In genomic region chr2:169716938-169717690, GRCh38 we compare ENCODE assay signal across 12 cellular contexts. TPM values are rescaled to one million over a fixed set of nuclear protein-coding genes. Genes with fewer than 3 reads are reported as not detected.
DNase-seq lines count a peak whose midpoint lies in the region; ATAC-seq, FAIRE-seq and TF ChIP-seq lines count a peak whose summit lies in the region.
"Had no signal": no experiment of that assay in that cellular context is flagged by ENCODE, and none has a peak within 500 bp of the region (broad histone marks: within the 10 kb centered on the region; RNA-seq: fewer than 3 reads in every experiment).

No MANE protein-coding gene starts in this region.

- H3K4me2 ChIP-seq in HepG2 (ENCODE audit: low read depth, low read length), result peak overlapping the region; percentile 91

- no peaks in the 10 kb centered on the region for H3K9me3 ChIP-seq in BE2C
- H3K9me3 ChIP-seq in adrenal gland (replicated peaks in 1 of 3), result no peaks in the 10 kb centered on the region
- no peaks in the 10 kb centered on the region for H3K9me3 ChIP-seq in HepG2 (ENCODE audit: low read length)
- H3K9me3 ChIP-seq: neutrophil had no signal

- peak overlapping the region; percentile 59 for H3K4me3 ChIP-seq in BE2C (ENCODE audit: low read depth, low read length)
- H3K4me3 ChIP-seq in adrenal gland, result no peak overlapping the region
- H3K4me3 ChIP-seq in HepG2 (replicated peaks in 1 of 3; ENCODE audit: insufficient read depth in 1 of 3, low read depth in 2 of 3, low read length in 3 of 3), result peak overlapping the region; percentile 32 to 70 (median 50); a peak in 5 of 6 replicates

- TF ChIP-seq RAD21 in HepG2 (CRISPR knock-in tag; IDR thresholded peaks at IDR 0.05), result no peak

- ATAC-seq in HepG2, result peak; percentile 37
- ATAC-seq in esophagus mucosa, result no peak
- no peak for ATAC-seq in GM19328 (IDR thresholded peaks at IDR 0.05; ENCODE audit: unreplicated experiment)
- no peak for ATAC-seq in HG03159 (IDR thresholded peaks at IDR 0.05; ENCODE audit: unreplicated experiment)
- no peak for ATAC-seq in GM19467 (IDR thresholded peaks at IDR 0.05; ENCODE audit: unreplicated experiment)
- ATAC-seq: HCT116 had no signal

- H3K79me2 ChIP-seq in HepG2 (ENCODE audit: insufficient read depth, low read length), result no peaks in the 10 kb centered on the region

- no peaks in the 10 kb centered on the region for H4K20me1 ChIP-seq in HepG2 (ENCODE audit: insufficient read depth, low read length)

- in situ Hi-C loops in HepG2 (cut with HindIII; ENCODE audit: extremely low pct_ligation_motif_present, low pct_unique_long_range_greater_than_20kb), result no loop called here

- H3K4me1 ChIP-seq in BE2C, result peaks cover 13% of the 10 kb centered on the region
- H3K4me1 ChIP-seq in adrenal gland (replicated peaks in 1 of 2), result peaks cover 4 to 16% of the 10 kb centered on the region in 2 donors
- peaks cover 74% of the 10 kb centered on the region for H3K4me1 ChIP-seq in HepG2 (ENCODE audit: insufficient read depth, low read length)

- no peak for FAIRE-seq in HepG2 (lab: Jason Lieb, UNC)

- CTCF ChIA-PET in HepG2 (lab: Yijun Ruan, JAX; ENCODE audit: low intra/inter-chr PET ratio, low total read pairs), result interaction anchor here (0.8 kb wide), 1 partner anchor 11 kb away, joined by 3 read pairs; no protein-coding TSS in a partner anchor

- H3K27me3 ChIP-seq in BE2C (no peaks in the 10 kb centered on the region), adrenal gland (no peaks in the 10 kb centered on the region), HepG2 (ENCODE audit: control insufficient read depth in 1 of 2, insufficient read depth in 2 of 2, low read length in 2 of 2) (no peaks in the 10 kb centered on the region)
- H3K27me3 ChIP-seq: neutrophil had no signal

- WGBS in adrenal gland, 4 donors, result 65 to 71% (median 71%) methylated on average over 8 to 12 of the region's 12 CpGs
- 13% methylated on average over 12 of the region's 12 CpGs for WGBS in HepG2 (ENCODE audit: low lambda C conversion rate)

- no peaks in the 10 kb centered on the region for H3K36me3 ChIP-seq in BE2C
- H3K36me3 ChIP-seq in adrenal gland (replicated peaks in 1 of 2), result no peaks in the 10 kb centered on the region
- H3K36me3 ChIP-seq in HepG2 (replicated peaks in 1 of 2; ENCODE audit: control insufficient read depth in 1 of 2, insufficient read depth in 2 of 2, low read length in 2 of 2), result no peaks in the 10 kb centered on the region
- H3K36me3 ChIP-seq: neutrophil had no signal

- no peak overlapping the region for H3K27ac ChIP-seq in adrenal gland
- H3K27ac ChIP-seq in HepG2 (ENCODE audit: extremely low read length, insufficient read depth, low read length), result peak overlapping the region; percentile 40
- H3K27ac ChIP-seq: neutrophil had no signal

- TF ChIP-seq POLR2A in adrenal gland (IDR thresholded peaks at IDR 0.05) (no peak), HepG2 (IDR thresholded peaks at IDR 0.05; ENCODE audit: insufficient read depth in 1 of 2, low read depth in 2 of 2, low read length in 2 of 2) (peak; percentile 44 to 80; a peak in 3 of 4 replicates)

- intact Hi-C loops in adrenal gland (cut with DNase I), result no loop called here
- intact Hi-C loops in HepG2 (cut with micrococcal nuclease; ENCODE audit: unreplicated experiment), result no loop called here

- DNase-seq in BE2C (peak; percentile 81), NCI-H146 treated with DMSO at 0.1 percent for 48 hours (lab: John Stamatoyannopoulos, UW; ENCODE audit: unreplicated experiment) (peak; percentile 14), adrenal gland (peak in 5 of 7 donors; percentile 20 to 76 (median 32)), HepG2 (ENCODE audit: low spot score) (peak; percentile 95)
- DNase-seq: activated effector memory CD4-positive, alpha-beta T cell treated with Interleukin-2 at 50 U/mL for 16 hours; Karpas-422 had no signal

- no TSS peak for BruUV-seq in HepG2 (replicated peaks; lab: Mats Ljungman, UMichigan)

- H3K9ac ChIP-seq in HepG2 (ENCODE audit: insufficient read depth, low read depth, low read length), result peak overlapping the region; percentile 69

- TF ChIP-seq EP300 in HepG2 (IDR thresholded peaks at IDR 0.05; ENCODE audit: low read depth in 2 of 2, low read length in 2 of 2), result peak in 1 of 2 experiments; percentile 64; a peak in 2 of 4 replicates
- peak; percentile 72 for TF ChIP-seq EP300 in HepG2 (CRISPR knock-in tag; IDR thresholded peaks at IDR 0.05; ENCODE audit: borderline replicate concordance)

- TF ChIP-seq CTCF in BE2C (IDR thresholded peaks at IDR 0.05; ENCODE audit: low read depth, low read length), result no peak
- TF ChIP-seq CTCF in adrenal gland (IDR thresholded peaks at IDR 0.05), result no peak
- no peak for TF ChIP-seq CTCF in HepG2 (CRISPR knock-in tag; IDR thresholded peaks at IDR 0.05)

- POLR2A ChIA-PET in HepG2 (lab: Yijun Ruan, JAX), result interaction anchor here (0.9 to 3.3 kb wide), 7 partner anchors 10 to 82 kb away, joined by 3 to 41 read pairs (median 19); partner anchors contain the start of genes CFAP210, KLHL23, PHOSPHO2 and SSB

- H2AFZ ChIP-seq in HepG2 (ENCODE audit: low read length), result peak overlapping the region; percentile 24

RNA-seq across cellular contexts. Expression of gene KLHL23, which starts 16.5 kb away (rescaled TPM):
- 9.6 TPM for polyA plus RNA-seq in BE2C (2012; ENCODE audit: insufficient read depth, insufficient read length, low read depth)
- 1 to 10 TPM in 6 of 8 donors, under 1 TPM in 2; 0.61 to 4.0 (median 2.1) TPM for total RNA-seq in adrenal gland
- 1 to 10 TPM; 1.5 to 2.5 (median 1.9) TPM for polyA plus RNA-seq in adrenal gland
- 52.4 and 70.4 TPM in 2 replicates for total RNA-seq in HepG2 (2016; rRNA removed; fragmentation: Illumina TruSeq; extraction: Trizol)
- 3.8 and 4.0 TPM in 2 replicates for total RNA-seq in HepG2 (2016; cell fraction: cytosol; rRNA removed; fragmentation: Illumina TruSeq; extraction: Trizol; ENCODE audit: low read depth)
- 53.0 and 76.0 TPM in 2 replicates for total RNA-seq in HepG2 (2016; cell fraction: insoluble cytoplasmic fraction; rRNA removed; fragmentation: Illumina TruSeq; extraction: Trizol)
- 21.1 and 22.5 TPM in 2 replicates for total RNA-seq in HepG2 (2016; cell fraction: membrane; rRNA removed; fragmentation: Illumina TruSeq; extraction: Trizol)
- 36.3 and 42.1 TPM in 2 replicates for total RNA-seq in HepG2 (2016; cell fraction: nucleus; rRNA removed; fragmentation: Illumina TruSeq; extraction: Trizol)
- polyA plus RNA-seq in HepG2 (2011; rRNA removed), result 23.2 and 26.1 TPM in 2 replicates
- polyA plus RNA-seq in HepG2 (2011; cell fraction: cytosol; rRNA removed), result 10.9 and 22.4 TPM in 2 replicates
- polyA plus RNA-seq in HepG2 (2011; cell fraction: nucleus; rRNA removed), result 8.3 and 11.2 TPM in 2 replicates
- polyA plus RNA-seq in HepG2 (2012), result 30.0 and 30.2 TPM in 2 replicates
- polyA plus RNA-seq in HepG2 (2016; cell fraction: cytosol; fragmentation: Illumina TruSeq; extraction: Trizol; ENCODE audit: low read depth), result 1.9 and 2.2 TPM in 2 replicates
- polyA plus RNA-seq in HepG2 (2016; cell fraction: insoluble cytoplasmic fraction; fragmentation: Illumina TruSeq; extraction: Trizol; ENCODE audit: low read depth), result 48.0 and 49.5 TPM in 2 replicates
- polyA plus RNA-seq in HepG2 (2016; cell fraction: membrane; fragmentation: Illumina TruSeq; extraction: Trizol; ENCODE audit: low read depth), result 9.5 and 10.3 TPM in 2 replicates
- polyA plus RNA-seq in HepG2 (2016; cell fraction: nucleus; fragmentation: Illumina TruSeq; extraction: Trizol; ENCODE audit: insufficient read depth, low read depth), result 30.0 and 37.3 TPM in 2 replicates
- 5.5 and 20.6 TPM in 2 replicates for polyA minus RNA-seq in HepG2 (2011; rRNA and poly(A)+ RNA removed; ENCODE audit: low replicate concordance)
- 40.3 and 63.9 TPM in 2 replicates for polyA minus RNA-seq in HepG2 (2011; cell fraction: cytosol; rRNA and poly(A)+ RNA removed)
- polyA minus RNA-seq in HepG2 (2011; cell fraction: nucleus; rRNA and poly(A)+ RNA removed), result 38.0 and 58.4 TPM in 2 replicates
- total RNA-seq in esophagus mucosa, result 1.6 TPM

RNA-seq across cellular contexts. Expression of gene PHOSPHO2, which starts 22.8 kb away (rescaled TPM):
- polyA plus RNA-seq in BE2C (2012; ENCODE audit: insufficient read depth, insufficient read length, low read depth), result 2.5 TPM
- total RNA-seq in adrenal gland, result 1 to 10 TPM in 6 of 8 donors, under 1 TPM in 2; 0.69 to 6.6 (median 2.4) TPM
- polyA plus RNA-seq in adrenal gland, result 1 to 10 TPM in 2 of 3 donors, under 1 TPM in 1; 0.74 to 2.4 (median 2.3) TPM
- total RNA-seq in HepG2 (2016; rRNA removed; fragmentation: Illumina TruSeq; extraction: Trizol), result 11.4 and 14.6 TPM in 2 replicates
- 3.4 and 4.3 TPM in 2 replicates for total RNA-seq in HepG2 (2016; cell fraction: cytosol; rRNA removed; fragmentation: Illumina TruSeq; extraction: Trizol; ENCODE audit: low read depth)
- 10.8 and 13.8 TPM in 2 replicates for total RNA-seq in HepG2 (2016; cell fraction: insoluble cytoplasmic fraction; rRNA removed; fragmentation: Illumina TruSeq; extraction: Trizol)
- total RNA-seq in HepG2 (2016; cell fraction: membrane; rRNA removed; fragmentation: Illumina TruSeq; extraction: Trizol), result 7.5 and 11.0 TPM in 2 replicates
- total RNA-seq in HepG2 (2016; cell fraction: nucleus; rRNA removed; fragmentation: Illumina TruSeq; extraction: Trizol), result 24.5 and 26.6 TPM in 2 replicates
- polyA plus RNA-seq in HepG2 (2011; rRNA removed), result 4.8 and 6.1 TPM in 2 replicates
- polyA plus RNA-seq in HepG2 (2011; cell fraction: cytosol; rRNA removed), result 2.0 and 2.6 TPM in 2 replicates
- polyA plus RNA-seq in HepG2 (2011; cell fraction: nucleus; rRNA removed), result 5.9 and 7.6 TPM in 2 replicates
- 8.5 and 13.0 TPM in 2 replicates for polyA plus RNA-seq in HepG2 (2012)
- 7.1 and 9.6 TPM in 2 replicates for polyA plus RNA-seq in HepG2 (2016; cell fraction: cytosol; fragmentation: Illumina TruSeq; extraction: Trizol; ENCODE audit: low read depth)
- 12.8 and 16.8 TPM in 2 replicates for polyA plus RNA-seq in HepG2 (2016; cell fraction: insoluble cytoplasmic fraction; fragmentation: Illumina TruSeq; extraction: Trizol; ENCODE audit: low read depth)
- 9.5 and 11.4 TPM in 2 replicates for polyA plus RNA-seq in HepG2 (2016; cell fraction: membrane; fragmentation: Illumina TruSeq; extraction: Trizol; ENCODE audit: low read depth)
- 16.2 and 18.6 TPM in 2 replicates for polyA plus RNA-seq in HepG2 (2016; cell fraction: nucleus; fragmentation: Illumina TruSeq; extraction: Trizol; ENCODE audit: insufficient read depth, low read depth)
- polyA minus RNA-seq in HepG2 (2011; rRNA and poly(A)+ RNA removed; ENCODE audit: low replicate concordance), result 0.30 and 0.96 TPM in 2 replicates
- polyA minus RNA-seq in HepG2 (2011; cell fraction: cytosol; rRNA and poly(A)+ RNA removed), result 3.1 and 3.5 TPM in 2 replicates
- 28.7 and 32.4 TPM in 2 replicates for polyA minus RNA-seq in HepG2 (2011; cell fraction: nucleus; rRNA and poly(A)+ RNA removed)
- 1.7 TPM for total RNA-seq in esophagus mucosa

RNA-seq across cellular contexts. Expression of gene CFAP210, which starts 22.9 kb away (rescaled TPM):
- 0.79 TPM for polyA plus RNA-seq in BE2C (2012; ENCODE audit: insufficient read depth, insufficient read length, low read depth)
- total RNA-seq in adrenal gland, result not detected
- polyA plus RNA-seq in adrenal gland, result under 1 TPM in 2 of 3 donors, not detected in 1; 0.07 to 0.32 TPM
- 0.14 and 0.18 TPM in 2 replicates for total RNA-seq in HepG2 (2016; rRNA removed; fragmentation: Illumina TruSeq; extraction: Trizol)
- 0.35 TPM in 1 of 2 replicates, not detected in the other for total RNA-seq in HepG2 (2016; cell fraction: cytosol; rRNA removed; fragmentation: Illumina TruSeq; extraction: Trizol; ENCODE audit: low read depth)
- total RNA-seq in HepG2 (2016; cell fraction: insoluble cytoplasmic fraction; rRNA removed; fragmentation: Illumina TruSeq; extraction: Trizol), result 0.07 TPM in 1 of 2 replicates, not detected in the other
- not detected in 2 replicates for total RNA-seq in HepG2 (2016; cell fraction: membrane; rRNA removed; fragmentation: Illumina TruSeq; extraction: Trizol)
- total RNA-seq in HepG2 (2016; cell fraction: nucleus; rRNA removed; fragmentation: Illumina TruSeq; extraction: Trizol), result not detected in 2 replicates
- not detected in 2 replicates for polyA plus RNA-seq in HepG2 (2011; rRNA removed)
- polyA plus RNA-seq in HepG2 (2011; cell fraction: cytosol; rRNA removed), result not detected in 2 replicates
- not detected in 2 replicates for polyA plus RNA-seq in HepG2 (2011; cell fraction: nucleus; rRNA removed)
- polyA plus RNA-seq in HepG2 (2012), result not detected in 2 replicates
- not detected in 2 replicates for polyA plus RNA-seq in HepG2 (2016; cell fraction: cytosol; fragmentation: Illumina TruSeq; extraction: Trizol; ENCODE audit: low read depth)
- polyA plus RNA-seq in HepG2 (2016; cell fraction: insoluble cytoplasmic fraction; fragmentation: Illumina TruSeq; extraction: Trizol; ENCODE audit: low read depth), result not detected in 2 replicates
- not detected in 2 replicates for polyA plus RNA-seq in HepG2 (2016; cell fraction: membrane; fragmentation: Illumina TruSeq; extraction: Trizol; ENCODE audit: low read depth)
- not detected in 2 replicates for polyA plus RNA-seq in HepG2 (2016; cell fraction: nucleus; fragmentation: Illumina TruSeq; extraction: Trizol; ENCODE audit: insufficient read depth, low read depth)
- polyA minus RNA-seq in HepG2 (2011; rRNA and poly(A)+ RNA removed; ENCODE audit: low replicate concordance), result not detected in 2 replicates
- polyA minus RNA-seq in HepG2 (2011; cell fraction: cytosol; rRNA and poly(A)+ RNA removed), result not detected in 2 replicates
- polyA minus RNA-seq in HepG2 (2011; cell fraction: nucleus; rRNA and poly(A)+ RNA removed), result not detected in 2 replicates
- total RNA-seq in esophagus mucosa, result not detected

Comparison
In these comparisons a context has a peak if more than half of its experiments do, and no peak if none do; other contexts are left out.
1. DNase-seq: peak in every context shown above with its lines; median percentile 95 in HepG2; 81 in BE2C; 32 in adrenal gland; 14 in NCI-H146 treated with DMSO at 0.1 percent for 48 hours.
2. H3K4me3 ChIP-seq: peak in BE2C (single experiment) and HepG2 (3 of 3); none in adrenal gland (0 of 4).
3. POLR2A ChIP-seq: peak in HepG2 (2 of 2); none in adrenal gland (0 of 2).